In the genomic region with DNA sequence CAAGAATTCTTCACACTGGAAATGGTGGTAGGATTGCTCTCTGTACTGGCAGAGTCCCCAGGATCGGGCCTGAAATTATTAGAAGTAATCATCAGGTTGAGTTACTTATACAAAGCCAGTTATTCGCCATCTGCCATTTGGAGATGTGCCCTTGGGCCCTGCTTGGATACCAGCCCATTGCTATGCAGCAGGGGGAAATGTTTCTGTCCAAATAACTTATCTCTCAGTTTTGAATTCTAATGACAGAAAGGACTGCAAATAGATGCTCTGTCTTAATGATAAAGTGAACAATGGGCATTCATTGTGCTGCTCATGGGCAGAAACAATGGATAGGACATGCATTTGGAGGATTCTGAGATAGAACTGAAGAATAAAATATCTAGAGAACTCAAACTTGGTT, we compare ENCODE assay signal across 17 cellular contexts.
DNase-seq lines count a peak whose midpoint lies in the region; ATAC-seq and TF ChIP-seq lines count a peak whose summit lies in the region.
"Had no signal": no experiment of that assay in that cellular context is flagged by ENCODE, and none has a peak within 500 bp of the region (broad histone marks: within the 10 kb centered on the region; RNA-seq: fewer than 3 reads in every experiment).

No MANE protein-coding gene starts in this region.

- H3K36me3 ChIP-seq in right lobe of liver = no peaks in the 10 kb centered on the region
- H3K36me3 ChIP-seq: SJSA1 had no signal

- 61% methylated on average over 2 of the region's 2 CpGs for WGBS in right lobe of liver (ENCODE audit: insufficient coverage, low coverage, low lambda C conversion rate, missing lambda C conversion rate)

- DNase-seq in NCI-H1105 treated with DMSO at 0.1 percent for 48 hours (lab: John Stamatoyannopoulos, UW) (peak; percentile 18), NCI-H1105 (lab: John Stamatoyannopoulos, UW) (no peak), NCI-H2171 treated with DMSO at 0.1 percent for 48 hours (lab: John Stamatoyannopoulos, UW) (peak; percentile 28), foreskin melanocyte (peak; percentile 43), superior temporal gyrus (ENCODE audit: extremely low spot score) (peak; percentile 67), NCI-H510A treated with DMSO at 0.1 percent for 48 hours (lab: John Stamatoyannopoulos, UW) (no peak), right lobe of liver (no peak)
- DNase-seq: AML-193, COR-L47, DMS153, H9, Karpas-422 had no signal

- no peak for ATAC-seq in HG02885 (IDR thresholded peaks at IDR 0.05; ENCODE audit: poor library complexity, unreplicated experiment)
- ATAC-seq in right lobe of liver = no peak
- ATAC-seq: GM12878 had no signal

- intact Hi-C loops in right lobe of liver (cut with DNase I) = no loop called here

- H3K9me3 ChIP-seq in right lobe of liver = no peaks in the 10 kb centered on the region
- H3K9me3 ChIP-seq: SJSA1 had no signal

- H3K27me3 ChIP-seq in right lobe of liver = no peaks in the 10 kb centered on the region
- H3K27me3 ChIP-seq: SJSA1 had no signal

- TF ChIP-seq CTCF in right lobe of liver (IDR thresholded peaks at IDR 0.05) = no peak

- no peak overlapping the region for H3K27ac ChIP-seq in right lobe of liver
- H3K27ac ChIP-seq: 22Rv1, HL-60, SJSA1 had no signal

- no peak overlapping the region for H3K4me3 ChIP-seq in right lobe of liver
- H3K4me3 ChIP-seq: GM12878, SJSA1 had no signal

- H3K4me1 ChIP-seq in right lobe of liver = no peaks in the 10 kb centered on the region
- H3K4me1 ChIP-seq: SJSA1 had no signal

- no peak for TF ChIP-seq POLR2A in right lobe of liver (IDR thresholded peaks at IDR 0.05)

Comparison
In these comparisons a context has a peak if more than half of its experiments do, and no peak if none do; other contexts are left out.
1. DNase-seq: peak in NCI-H1105 treated with DMSO at 0.1 percent for 48 hours (single experiment), NCI-H2171 treated with DMSO at 0.1 percent for 48 hours (single experiment), foreskin melanocyte (single experiment) and superior temporal gyrus (single experiment); none in NCI-H1105 (single experiment), NCI-H510A treated with DMSO at 0.1 percent for 48 hours (single experiment) and right lobe of liver (0 of 3).